Comparison of ENCODE assay signal across 14 cellular contexts in genomic region chrX:108437354-108437753, GRCh38. TPM values are rescaled to one million over a fixed set of nuclear protein-coding genes. Genes with fewer than 3 reads are reported as not detected.
DNase-seq lines count a peak whose midpoint lies in the region; FAIRE-seq and TF ChIP-seq lines count a peak whose summit lies in the region.
"Had no signal": no experiment of that assay in that cellular context is flagged by ENCODE, and none has a peak within 500 bp of the region (broad histone marks: within the 10 kb centered on the region; RNA-seq: fewer than 3 reads in every experiment).

No MANE protein-coding gene starts in this region.

- peak overlapping the region; percentile 68 for H3K4me2 ChIP-seq in mammary epithelial cell (ENCODE audit: insufficient read depth, low read depth, low read length)

- peaks cover 64% of the 10 kb centered on the region for H3K79me2 ChIP-seq in mammary epithelial cell (ENCODE audit: insufficient read depth, low read length)

- CTCF ChIA-PET in mammary epithelial cell (lab: Charles Lee; ENCODE audit: low non-redundant PET) = interaction anchor here (0.9 kb wide), 1 partner anchor 69 kb away, joined by 6 read pairs; no protein-coding TSS in a partner anchor
- CTCF ChIA-PET in CD4-positive, alpha-beta memory T cell (lab: Charles Lee; ENCODE audit: partially characterized antibody) = no interaction called here

- intact Hi-C loops in mammary epithelial cell (cut with micrococcal nuclease) = no loop called here
- intact Hi-C loops in stomach (cut with DNase I; ENCODE audit: low total_unique reads) = no loop called here
- intact Hi-C loops in CD4-positive, alpha-beta memory T cell (cut with micrococcal nuclease) = no loop called here

- H3K27me3 ChIP-seq in HUES6 (ENCODE audit: control insufficient read depth, insufficient read depth, low read length) = peaks cover 12% of the 10 kb centered on the region; the same call in 1 of the 2 replicates
- peaks cover 2% of the 10 kb centered on the region for H3K27me3 ChIP-seq in mammary epithelial cell (ENCODE audit: insufficient read depth, low read length)
- peaks cover 21% of the 10 kb centered on the region for H3K27me3 ChIP-seq in iPS-15b (ENCODE audit: control insufficient read depth, insufficient read depth, low read length)
- H3K27me3 ChIP-seq in stomach = peaks cover 0 to 21% (median 0%) of the 10 kb centered on the region in 3 donors
- no peaks in the 10 kb centered on the region for H3K27me3 ChIP-seq in CD4-positive, alpha-beta memory T cell (ENCODE audit: insufficient read depth, low read length)

- no peaks in the 10 kb centered on the region for H4K20me1 ChIP-seq in mammary epithelial cell (ENCODE audit: insufficient read depth, low read length)

- no peak for TF ChIP-seq POLR2A in stomach (IDR thresholded peaks at IDR 0.05)

- no peak for FAIRE-seq in RCC 7860 (lab: Jason Lieb, UNC)

- H3K9me3 ChIP-seq in HUES6 (ENCODE audit: control insufficient read depth, insufficient read depth, low read depth, low read length) = no peaks in the 10 kb centered on the region
- H3K9me3 ChIP-seq in mammary epithelial cell (replicated peaks; ENCODE audit: insufficient read depth, low read length) = no peaks in the 10 kb centered on the region
- no peaks in the 10 kb centered on the region for H3K9me3 ChIP-seq in iPS-15b (ENCODE audit: control insufficient read depth, insufficient read depth, low read length)
- no peaks in the 10 kb centered on the region for H3K9me3 ChIP-seq in stomach
- no peaks in the 10 kb centered on the region for H3K9me3 ChIP-seq in CD4-positive, alpha-beta memory T cell (ENCODE audit: control insufficient read depth in 1 of 2, low read length in 2 of 2)

- H3K27ac ChIP-seq in HUES6 (ENCODE audit: low read depth, low read length) (no peak overlapping the region), mammary epithelial cell (ENCODE audit: insufficient read depth, low read depth, low read length) (peak overlapping the region; percentile 78), stomach (no peak overlapping the region)
- H3K27ac ChIP-seq in CD4-positive, alpha-beta memory T cell (ENCODE audit: low read depth, low read length) = no peak overlapping the region

- POLR2A ChIA-PET in CD4-positive, alpha-beta memory T cell (lab: Charles Lee; ENCODE audit: partially characterized antibody) = no interaction called here

- peaks cover 5 to 18% of the 10 kb centered on the region in 2 donors for H3K27me3 Mint-ChIP-seq in CD4-positive, alpha-beta memory T cell

- peak overlapping the region; percentile 63 for H3K9ac ChIP-seq in HUES6 (ENCODE audit: low read length)
- peak overlapping the region; percentile 71 for H3K9ac ChIP-seq in mammary epithelial cell (ENCODE audit: insufficient read depth, low read length)
- H3K9ac ChIP-seq in iPS-15b (ENCODE audit: low read depth, low read length) = no peak overlapping the region

- H3K4me3 ChIP-seq in HUES6 (ENCODE audit: low read depth, low read length) = peak overlapping the region; percentile 85
- H3K4me3 ChIP-seq in mammary epithelial cell (replicated peaks in 1 of 3; ENCODE audit: insufficient read depth in 1 of 3, low read depth in 2 of 3, low read length in 3 of 3) = peak overlapping the region; percentile 61 to 71 (median 67)
- peak overlapping the region; percentile 90 for H3K4me3 ChIP-seq in iPS-15b (ENCODE audit: low read depth, low read length)
- H3K4me3 ChIP-seq in stomach = peak overlapping the region; percentile 34 to 55 (median 41)
- no peak overlapping the region for H3K4me3 ChIP-seq in CD4-positive, alpha-beta memory T cell (ENCODE audit: low read length in 2 of 2)

- DNase-seq in mammary epithelial cell = no peak
- no peak for DNase-seq in stomach
- DNase-seq in NAMALWA (ENCODE audit: low spot score) = no peak
- no peak for DNase-seq in CD4-positive, alpha-beta memory T cell
- no peak for DNase-seq in RCC 7860 (ENCODE audit: low spot score)
- DNase-seq: activated naive CD4-positive, alpha-beta T cell treated with anti-CD3 and anti-CD28 coated beads, Interleukin-2, amount 50 U/mL, for 16 hours; cortex of kidney; GDM1; NCI-H187; SIG-M5 had no signal

- H3K27ac Mint-ChIP-seq in CD4-positive, alpha-beta memory T cell = no peak overlapping the region
- H3K27ac Mint-ChIP-seq: memory B cell; stimulated activated memory B cell treated with anti-CD40 and anti-IgM and Interleukin-4, amounts not matched to agents 10 μg/mL and 1 μg/mL and 100 μg/mL, for 72 hours had no signal

- 20% methylated on average over 8 of the region's 8 CpGs for WGBS in mammary epithelial cell (ENCODE audit: low coverage, missing lambda C conversion rate)
- 26 to 47% (median 33%) methylated on average over 7 to 8 of the region's 8 CpGs for WGBS in stomach, 5 donors

- H3K4me3 Mint-ChIP-seq in CD4-positive, alpha-beta memory T cell = no peak overlapping the region
- H3K4me3 Mint-ChIP-seq: memory B cell; stimulated activated memory B cell treated with anti-CD40 and anti-IgM and Interleukin-4, amounts not matched to agents 10 μg/mL and 1 μg/mL and 100 μg/mL, for 72 hours had no signal

- dilution Hi-C loops in mammary epithelial cell (cut with HindIII; ENCODE audit: low sequenced_read_pairs) = no loop called here

- H2AFZ ChIP-seq in mammary epithelial cell (ENCODE audit: low read depth, low read length) = peak overlapping the region; percentile 32

- in situ Hi-C loops in mammary epithelial cell (cut with MboI; ENCODE audit: low sequenced_read_pairs in 2 of 2) = no loop called here

- H3K9me3 Mint-ChIP-seq in CD4-positive, alpha-beta memory T cell = no peaks in the 10 kb centered on the region
- H3K9me3 Mint-ChIP-seq: memory B cell; stimulated activated memory B cell treated with anti-CD40 and anti-IgM and Interleukin-4, amounts not matched to agents 10 μg/mL and 1 μg/mL and 100 μg/mL, for 72 hours had no signal

- no peaks in the 10 kb centered on the region for H3K36me3 Mint-ChIP-seq in CD4-positive, alpha-beta memory T cell
- H3K36me3 Mint-ChIP-seq: memory B cell; stimulated activated memory B cell treated with anti-CD40 and anti-IgM and Interleukin-4, amounts not matched to agents 10 μg/mL and 1 μg/mL and 100 μg/mL, for 72 hours had no signal

- peaks cover 0 to 14% (median 4%) of the 10 kb centered on the region in 4 donors for H3K4me1 Mint-ChIP-seq in CD4-positive, alpha-beta memory T cell

- TF ChIP-seq CTCF in mammary epithelial cell (conservative IDR thresholded peaks at IDR 0.05 in 1 of 2, IDR thresholded peaks at IDR 0.05 in 1 of 2; ENCODE audit: extremely low read depth in 1 of 2, insufficient read depth in 1 of 2, low read depth in 1 of 2, low read length in 2 of 2) (no peak), stomach (IDR thresholded peaks at IDR 0.05) (no peak)

- TF ChIP-seq EP300 in stomach (IDR thresholded peaks at IDR 0.05) = no peak

- no TSS peak for BruUV-seq in mammary epithelial cell (replicated peaks; lab: Mats Ljungman, UMichigan)

- peaks cover 22% of the 10 kb centered on the region for H3K4me1 ChIP-seq in HUES6 (ENCODE audit: control insufficient read depth, insufficient read depth, low read length)
- H3K4me1 ChIP-seq in mammary epithelial cell (ENCODE audit: insufficient read depth, low read length) = no peaks in the 10 kb centered on the region
- peaks cover 6% of the 10 kb centered on the region for H3K4me1 ChIP-seq in iPS-15b (ENCODE audit: control insufficient read depth, insufficient read depth, low read length)
- no peaks in the 10 kb centered on the region for H3K4me1 ChIP-seq in stomach
- H3K4me1 ChIP-seq in CD4-positive, alpha-beta memory T cell (ENCODE audit: insufficient read depth, low read length) = no peaks in the 10 kb centered on the region

- H3K36me3 ChIP-seq in HUES6 (ENCODE audit: control insufficient read depth, insufficient read depth, low read length) = no peaks in the 10 kb centered on the region
- peaks cover 2% of the 10 kb centered on the region for H3K36me3 ChIP-seq in mammary epithelial cell (ENCODE audit: insufficient read depth, low read length)
- no peaks in the 10 kb centered on the region for H3K36me3 ChIP-seq in iPS-15b (ENCODE audit: control insufficient read depth, insufficient read depth, low read length)
- H3K36me3 ChIP-seq in stomach = no peaks in the 10 kb centered on the region
- H3K36me3 ChIP-seq in CD4-positive, alpha-beta memory T cell (ENCODE audit: insufficient read depth, low read length) = no peaks in the 10 kb centered on the region

RNA-seq across cellular contexts. Expression of gene COL4A6, which starts 0.9 kb away (rescaled TPM):
- total RNA-seq in mammary epithelial cell (10 to 100 TPM; 33.7 to 48.6 TPM), stomach (10 to 100 TPM in 3 of 5 donors, 1 to 10 TPM in 1, under 1 TPM in 1; 0.58 to 30.8 (median 10.5) TPM)
- polyA plus RNA-seq in mammary epithelial cell (24.7 TPM), stomach (10 to 100 TPM in 1 of 3 donors, 1 to 10 TPM in 1, under 1 TPM in 1; 1.00 to 19.0 (median 2.6) TPM)
- 27.3 TPM for polyA minus RNA-seq in mammary epithelial cell
- not detected for total RNA-seq in CD4-positive, alpha-beta memory T cell
- polyA plus RNA-seq in CD4-positive, alpha-beta memory T cell = not detected

RNA-seq across cellular contexts. Expression of gene COL4A5, which starts 2.3 kb away (rescaled TPM):
- total RNA-seq in mammary epithelial cell (100 to 1,000 TPM; 123 to 132 TPM), stomach (100 to 1,000 TPM in 1 of 5 donors, 10 to 100 TPM in 4; 26.1 to 160 (median 76.8) TPM)
- polyA plus RNA-seq in mammary epithelial cell (58.9 TPM), stomach (10 to 100 TPM in 1 of 3 donors, 1 to 10 TPM in 2; 5.5 to 39.3 (median 6.0) TPM)
- polyA minus RNA-seq in mammary epithelial cell = 166 TPM
- total RNA-seq in CD4-positive, alpha-beta memory T cell = not detected
- polyA plus RNA-seq in CD4-positive, alpha-beta memory T cell = not detected

Comparison
In these comparisons a context has a peak if more than half of its experiments do, and no peak if none do; other contexts are left out.
1. H3K4me3 ChIP-seq: peak in HUES6 (single experiment), mammary epithelial cell (3 of 3), iPS-15b (single experiment) and stomach (4 of 4); none in CD4-positive, alpha-beta memory T cell (0 of 2).
2. RNA of gene COL4A5, which starts 2.3 kb away (total RNA-seq): 123 to 132 TPM in mammary epithelial cell and 26.1 to 160 TPM in stomach; not detected in CD4-positive, alpha-beta memory T cell; every median in the first group is over 10 times any median in the second.